ENCODE assay signal across 14 cellular contexts in genomic region chr2:236073867-236074655, GRCh38.
DNase-seq lines count a peak whose midpoint lies in the region; ATAC-seq and TF ChIP-seq lines count a peak whose summit lies in the region.
"Had no signal": no experiment of that assay in that cellular context is flagged by ENCODE, and none has a peak within 500 bp of the region (broad histone marks: within the 10 kb centered on the region; RNA-seq: fewer than 3 reads in every experiment).

No MANE protein-coding gene starts in this region.

- DNase-seq in H7, result peak; percentile 52
- peak; percentile 95 for DNase-seq in fibroblast of villous mesenchyme (ENCODE audit: low read depth)
- DNase-seq in activated T-cell treated with anti-CD3 and anti-CD28 coated beads, Interleukin-2, amount 50 U/mL, for 1 hour, result no peak
- DNase-seq: Caco-2; CD8-positive, alpha-beta memory T cell; GM23248; HFFc6; IMR-90; KG1 had no signal

- no peak overlapping the region for H3K4me3 ChIP-seq in H7 (ENCODE audit: insufficient read depth, low read depth, low read length)
- H3K4me3 ChIP-seq in fibroblast of villous mesenchyme (ENCODE audit: low read depth, low read length), result no peak overlapping the region
- H3K4me3 ChIP-seq: A549, GM23248, HAP-1 had no signal

- no peak for ATAC-seq in HG03439 (IDR thresholded peaks at IDR 0.05; ENCODE audit: unreplicated experiment)
- no peak for ATAC-seq in HG02852 (IDR thresholded peaks at IDR 0.05; ENCODE audit: unreplicated experiment)
- ATAC-seq: A549 had no signal

- peak overlapping the region; percentile 50 for H3K27ac ChIP-seq in VCaP
- H3K27ac ChIP-seq: A549, GM23248 had no signal

- H3K36me3 ChIP-seq in H7 (replicated peaks; ENCODE audit: control insufficient read depth, insufficient read depth, low read length), result no peaks in the 10 kb centered on the region
- H3K36me3 ChIP-seq: HAP-1 had no signal

- H3K27me3 ChIP-seq in H7 (ENCODE audit: control insufficient read depth, insufficient read depth, low read length), result no peaks in the 10 kb centered on the region

- TF ChIP-seq CTCF in VCaP (conservative IDR thresholded peaks at IDR 0.05) (no peak), fibroblast of villous mesenchyme (IDR thresholded peaks at IDR 0.05; ENCODE audit: insufficient read depth, low read depth, low read length) (no peak)
